Comparison of ENCODE assay signal across 25 cellular contexts in the genomic region with DNA sequence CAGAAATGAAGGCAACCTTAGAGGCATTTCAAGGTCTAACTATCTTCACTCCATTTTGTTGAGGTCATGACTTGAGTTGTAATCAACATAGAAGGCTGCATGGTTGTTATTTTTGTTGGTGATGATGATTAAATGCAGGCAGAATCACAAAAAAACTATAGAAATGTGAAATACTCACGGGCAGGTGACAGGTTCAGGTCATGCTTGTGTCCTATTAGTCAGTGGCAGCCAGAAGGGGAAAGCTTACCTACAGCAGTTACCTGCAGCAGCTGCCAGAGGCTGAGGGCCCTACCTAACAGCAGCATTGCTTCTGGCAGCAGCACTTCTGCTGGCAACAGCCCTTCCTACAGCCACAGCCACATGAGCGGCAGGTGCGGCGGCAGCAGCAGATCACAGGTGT. TPM values are rescaled to one million over a fixed set of nuclear protein-coding genes. Genes with fewer than 3 reads are reported as not detected.
"Had no signal": no experiment of that assay in that cellular context is flagged by ENCODE, and none has a peak within 500 bp of the region (broad histone marks: within the 10 kb centered on the region; RNA-seq: fewer than 3 reads in every experiment).

No MANE protein-coding gene starts in this region.

- ATAC-seq: activated CD4-positive, CD25-positive, alpha-beta regulatory T cell treated with anti-CD3 and anti-CD28 coated beads, Interleukin-2, amount 50 U/mL, for 24 hours; activated CD8-positive, alpha-beta T cell treated with anti-CD3 and anti-CD28 coated beads for 36 hours; activated T-cell treated with anti-CD3 and anti-CD28 coated beads, Interleukin-2, amount 50 U/mL, for 72 hours; PC-3 had no signal

- DNase-seq: activated CD4-positive, alpha-beta T cell treated with anti-CD3 and anti-CD28 coated beads for 4 hours; activated CD8-positive, alpha-beta memory T cell treated with anti-CD3 and anti-CD28 coated beads, Interleukin-2, amount 50 U/mL, for 4 hours; activated CD8-positive, alpha-beta T cell treated with anti-CD3 and anti-CD28 coated beads for 36 hours; activated gamma-delta T cell treated with Interleukin-2 at 50 U/mL for 16 hours; activated naive CD4-positive, alpha-beta T cell treated with anti-CD3 and anti-CD28 coated beads, Interleukin-2, amount 50 U/mL, for 16 hours; activated naive CD8-positive, alpha-beta T cell treated with anti-CD3 and anti-CD28 coated beads, Interleukin-2, amount 10 ng/mL, durations not matched to agents 7 days and 5 days; activated T-cell treated with anti-CD3 and anti-CD28 coated beads, Interleukin-2, amount 50 U/mL, for 72 hours; adrenal gland; anterior cingulate cortex; caudate nucleus; colonic mucosa; Kasumi-1; KBM-7; NCI-H146; NCI-H187 treated with DMSO at 0.1 percent for 48 hours; NCI-H2171 treated with DMSO at 0.1 percent for 48 hours; NCI-H226; NCI-H524 treated with DMSO at 0.1 percent for 48 hours; NCI-H82; PC-3; SHP77 treated with DMSO at 0.1 percent for 48 hours had no signal

- H3K4me3 ChIP-seq: adrenal gland, colonic mucosa had no signal

- H3K27ac ChIP-seq: adrenal gland, colonic mucosa had no signal

- H3K9me3 ChIP-seq: adrenal gland, colonic mucosa had no signal

- H3K4me1 ChIP-seq: adrenal gland, colonic mucosa had no signal

- H3K27me3 ChIP-seq: adrenal gland, colonic mucosa had no signal

- H3K36me3 ChIP-seq: adrenal gland, colonic mucosa had no signal

RNA-seq across cellular contexts. Expression of a gene that starts 0.4 kb away (rescaled TPM):
- total RNA-seq: activated CD8-positive, alpha-beta T cell treated with anti-CD3 and anti-CD28 coated beads for 36 hours; activated naive CD8-positive, alpha-beta T cell treated with anti-CD3 and anti-CD28 coated beads, Interleukin-2, amount 10 ng/mL, durations not matched to agents 7 days and 5 days; activated T-cell treated with anti-CD3 and anti-CD28 coated beads, Interleukin-2, amount 50 U/mL, for 72 hours; activated T-helper 2 cell treated with anti-CD3 and anti-CD28 coated beads, Interferon-gamma antibody, Interleukin-2, Interleukin-4, amounts not matched to agents 10 μg/mL and 5 μg/mL and 100 μg/mL, durations not matched to agents 14 hours and 24 hours and 36 hours; adrenal gland; cerebellum; colonic mucosa; PC-3; SK-MEL-5 had no signal

RNA-seq across cellular contexts. Expression of a gene that starts 3.1 kb away (rescaled TPM):
- total RNA-seq: activated CD8-positive, alpha-beta T cell treated with anti-CD3 and anti-CD28 coated beads for 36 hours; activated naive CD8-positive, alpha-beta T cell treated with anti-CD3 and anti-CD28 coated beads, Interleukin-2, amount 10 ng/mL, durations not matched to agents 7 days and 5 days; activated T-cell treated with anti-CD3 and anti-CD28 coated beads, Interleukin-2, amount 50 U/mL, for 72 hours; activated T-helper 2 cell treated with anti-CD3 and anti-CD28 coated beads, Interferon-gamma antibody, Interleukin-2, Interleukin-4, amounts not matched to agents 10 μg/mL and 5 μg/mL and 100 μg/mL, durations not matched to agents 14 hours and 24 hours and 36 hours; adrenal gland; cerebellum; colonic mucosa; PC-3; SK-MEL-5 had no signal

RNA-seq across cellular contexts. Expression of a gene that starts 15.6 kb away (rescaled TPM):
- total RNA-seq: activated CD8-positive, alpha-beta T cell treated with anti-CD3 and anti-CD28 coated beads for 36 hours; activated naive CD8-positive, alpha-beta T cell treated with anti-CD3 and anti-CD28 coated beads, Interleukin-2, amount 10 ng/mL, durations not matched to agents 7 days and 5 days; activated T-cell treated with anti-CD3 and anti-CD28 coated beads, Interleukin-2, amount 50 U/mL, for 72 hours; activated T-helper 2 cell treated with anti-CD3 and anti-CD28 coated beads, Interferon-gamma antibody, Interleukin-2, Interleukin-4, amounts not matched to agents 10 μg/mL and 5 μg/mL and 100 μg/mL, durations not matched to agents 14 hours and 24 hours and 36 hours; adrenal gland; cerebellum; colonic mucosa; PC-3; SK-MEL-5 had no signal

RNA-seq across cellular contexts. Expression of a gene that starts 52.4 kb away (rescaled TPM):
- total RNA-seq: activated CD8-positive, alpha-beta T cell treated with anti-CD3 and anti-CD28 coated beads for 36 hours; activated naive CD8-positive, alpha-beta T cell treated with anti-CD3 and anti-CD28 coated beads, Interleukin-2, amount 10 ng/mL, durations not matched to agents 7 days and 5 days; activated T-cell treated with anti-CD3 and anti-CD28 coated beads, Interleukin-2, amount 50 U/mL, for 72 hours; activated T-helper 2 cell treated with anti-CD3 and anti-CD28 coated beads, Interferon-gamma antibody, Interleukin-2, Interleukin-4, amounts not matched to agents 10 μg/mL and 5 μg/mL and 100 μg/mL, durations not matched to agents 14 hours and 24 hours and 36 hours; adrenal gland; cerebellum; colonic mucosa; PC-3; SK-MEL-5 had no signal
